In the genomic region with DNA sequence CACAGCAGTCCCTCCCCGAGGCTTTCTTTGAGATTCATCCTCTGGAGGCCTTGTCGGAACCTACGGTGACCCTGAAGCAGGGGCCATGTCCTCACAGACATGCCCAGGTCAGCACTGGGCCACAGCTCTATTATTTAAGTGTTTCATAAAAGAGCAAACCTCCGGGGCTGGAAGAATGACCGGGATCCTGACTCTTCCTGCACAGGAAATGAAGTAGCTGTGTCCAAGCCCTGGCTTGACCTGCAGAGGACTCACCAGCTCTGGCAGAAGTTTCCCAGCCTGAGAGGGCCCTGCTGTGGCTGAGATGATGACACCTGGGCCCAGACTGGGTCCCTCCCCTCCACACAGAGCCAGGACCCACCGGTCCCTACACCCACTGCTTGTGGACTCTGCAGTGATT, we compare ENCODE assay signal across 2 cellular contexts.
TF ChIP-seq lines count a peak whose summit lies in the region.

No MANE protein-coding gene starts in this region.

TF ChIP-seq in GM23338, 12 proteins besides CTCF, POLR2A, EP300 and RAD21 (continued from another document):
- TF ChIP-seq, protein P1, sequence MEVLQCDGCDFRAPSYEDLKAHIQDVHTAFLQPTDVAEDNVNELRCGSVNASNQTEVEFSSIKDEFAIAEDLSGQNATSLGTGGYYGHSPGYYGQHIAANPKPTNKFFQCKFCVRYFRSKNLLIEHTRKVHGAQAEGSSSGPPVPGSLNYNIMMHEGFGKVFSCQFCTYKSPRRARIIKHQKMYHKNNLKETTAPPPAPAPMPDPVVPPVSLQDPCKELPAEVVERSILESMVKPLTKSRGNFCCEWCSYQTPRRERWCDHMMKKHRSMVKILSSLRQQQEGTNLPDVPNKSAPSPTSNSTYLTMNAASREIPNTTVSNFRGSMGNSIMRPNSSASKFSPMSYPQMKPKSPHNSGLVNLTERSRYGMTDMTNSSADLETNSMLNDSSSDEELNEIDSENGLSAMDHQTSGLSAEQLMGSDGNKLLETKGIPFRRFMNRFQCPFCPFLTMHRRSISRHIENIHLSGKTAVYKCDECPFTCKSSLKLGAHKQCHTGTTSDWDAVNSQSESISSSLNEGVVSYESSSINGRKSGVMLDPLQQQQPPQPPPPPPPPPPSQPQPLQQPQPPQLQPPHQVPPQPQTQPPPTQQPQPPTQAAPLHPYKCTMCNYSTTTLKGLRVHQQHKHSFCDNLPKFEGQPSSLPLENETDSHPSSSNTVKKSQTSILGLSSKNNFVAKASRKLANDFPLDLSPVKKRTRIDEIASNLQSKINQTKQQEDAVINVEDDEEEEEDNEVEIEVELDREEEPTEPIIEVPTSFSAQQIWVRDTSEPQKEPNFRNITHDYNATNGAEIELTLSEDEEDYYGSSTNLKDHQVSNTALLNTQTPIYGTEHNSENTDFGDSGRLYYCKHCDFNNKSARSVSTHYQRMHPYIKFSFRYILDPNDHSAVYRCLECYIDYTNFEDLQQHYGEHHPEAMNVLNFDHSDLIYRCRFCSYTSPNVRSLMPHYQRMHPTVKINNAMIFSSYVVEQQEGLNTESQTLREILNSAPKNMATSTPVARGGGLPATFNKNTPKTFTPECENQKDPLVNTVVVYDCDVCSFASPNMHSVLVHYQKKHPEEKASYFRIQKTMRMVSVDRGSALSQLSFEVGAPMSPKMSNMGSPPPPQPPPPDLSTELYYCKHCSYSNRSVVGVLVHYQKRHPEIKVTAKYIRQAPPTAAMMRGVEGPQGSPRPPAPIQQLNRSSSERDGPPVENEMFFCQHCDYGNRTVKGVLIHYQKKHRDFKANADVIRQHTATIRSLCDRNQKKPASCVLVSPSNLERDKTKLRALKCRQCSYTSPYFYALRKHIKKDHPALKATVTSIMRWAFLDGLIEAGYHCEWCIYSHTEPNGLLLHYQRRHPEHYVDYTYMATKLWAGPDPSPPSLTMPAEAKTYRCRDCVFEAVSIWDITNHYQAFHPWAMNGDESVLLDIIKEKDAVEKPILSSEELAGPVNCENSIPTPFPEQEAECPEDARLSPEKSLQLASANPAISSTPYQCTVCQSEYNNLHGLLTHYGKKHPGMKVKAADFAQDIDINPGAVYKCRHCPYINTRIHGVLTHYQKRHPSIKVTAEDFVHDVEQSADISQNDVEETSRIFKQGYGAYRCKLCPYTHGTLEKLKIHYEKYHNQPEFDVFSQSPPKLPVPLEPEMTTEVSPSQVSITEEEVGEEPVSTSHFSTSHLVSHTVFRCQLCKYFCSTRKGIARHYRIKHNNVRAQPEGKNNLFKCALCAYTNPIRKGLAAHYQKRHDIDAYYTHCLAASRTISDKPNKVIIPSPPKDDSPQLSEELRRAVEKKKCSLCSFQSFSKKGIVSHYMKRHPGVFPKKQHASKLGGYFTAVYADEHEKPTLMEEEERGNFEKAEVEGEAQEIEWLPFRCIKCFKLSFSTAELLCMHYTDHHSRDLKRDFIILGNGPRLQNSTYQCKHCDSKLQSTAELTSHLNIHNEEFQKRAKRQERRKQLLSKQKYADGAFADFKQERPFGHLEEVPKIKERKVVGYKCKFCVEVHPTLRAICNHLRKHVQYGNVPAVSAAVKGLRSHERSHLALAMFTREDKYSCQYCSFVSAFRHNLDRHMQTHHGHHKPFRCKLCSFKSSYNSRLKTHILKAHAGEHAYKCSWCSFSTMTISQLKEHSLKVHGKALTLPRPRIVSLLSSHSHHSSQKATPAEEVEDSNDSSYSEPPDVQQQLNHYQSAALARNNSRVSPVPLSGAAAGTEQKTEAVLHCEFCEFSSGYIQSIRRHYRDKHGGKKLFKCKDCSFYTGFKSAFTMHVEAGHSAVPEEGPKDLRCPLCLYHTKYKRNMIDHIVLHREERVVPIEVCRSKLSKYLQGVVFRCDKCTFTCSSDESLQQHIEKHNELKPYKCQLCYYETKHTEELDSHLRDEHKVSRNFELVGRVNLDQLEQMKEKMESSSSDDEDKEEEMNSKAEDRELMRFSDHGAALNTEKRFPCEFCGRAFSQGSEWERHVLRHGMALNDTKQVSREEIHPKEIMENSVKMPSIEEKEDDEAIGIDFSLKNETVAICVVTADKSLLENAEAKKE (CRISPR knock-in tag; IDR thresholded peaks at IDR 0.05): no peak
- no peak for TF ChIP-seq EZH2phosphoT487 (IDR thresholded peaks at IDR 0.05; ENCODE audit: unreplicated experiment)
TF ChIP-seq in GM23338: peak in this region for 0.

TF ChIP-seq in SK-N-SH treated with all-trans-retinoic acid at 6 μM for 48 hours, 23 proteins besides CTCF, POLR2A, EP300 and RAD21 (continued from another document):
- TF ChIP-seq, protein P2, sequence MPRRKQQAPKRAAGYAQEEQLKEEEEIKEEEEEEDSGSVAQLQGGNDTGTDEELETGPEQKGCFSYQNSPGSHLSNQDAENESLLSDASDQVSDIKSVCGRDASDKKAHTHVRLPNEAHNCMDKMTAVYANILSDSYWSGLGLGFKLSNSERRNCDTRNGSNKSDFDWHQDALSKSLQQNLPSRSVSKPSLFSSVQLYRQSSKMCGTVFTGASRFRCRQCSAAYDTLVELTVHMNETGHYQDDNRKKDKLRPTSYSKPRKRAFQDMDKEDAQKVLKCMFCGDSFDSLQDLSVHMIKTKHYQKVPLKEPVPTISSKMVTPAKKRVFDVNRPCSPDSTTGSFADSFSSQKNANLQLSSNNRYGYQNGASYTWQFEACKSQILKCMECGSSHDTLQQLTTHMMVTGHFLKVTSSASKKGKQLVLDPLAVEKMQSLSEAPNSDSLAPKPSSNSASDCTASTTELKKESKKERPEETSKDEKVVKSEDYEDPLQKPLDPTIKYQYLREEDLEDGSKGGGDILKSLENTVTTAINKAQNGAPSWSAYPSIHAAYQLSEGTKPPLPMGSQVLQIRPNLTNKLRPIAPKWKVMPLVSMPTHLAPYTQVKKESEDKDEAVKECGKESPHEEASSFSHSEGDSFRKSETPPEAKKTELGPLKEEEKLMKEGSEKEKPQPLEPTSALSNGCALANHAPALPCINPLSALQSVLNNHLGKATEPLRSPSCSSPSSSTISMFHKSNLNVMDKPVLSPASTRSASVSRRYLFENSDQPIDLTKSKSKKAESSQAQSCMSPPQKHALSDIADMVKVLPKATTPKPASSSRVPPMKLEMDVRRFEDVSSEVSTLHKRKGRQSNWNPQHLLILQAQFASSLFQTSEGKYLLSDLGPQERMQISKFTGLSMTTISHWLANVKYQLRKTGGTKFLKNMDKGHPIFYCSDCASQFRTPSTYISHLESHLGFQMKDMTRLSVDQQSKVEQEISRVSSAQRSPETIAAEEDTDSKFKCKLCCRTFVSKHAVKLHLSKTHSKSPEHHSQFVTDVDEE (CRISPR knock-in tag; IDR thresholded peaks at IDR 0.05): no peak
- no peak for TF ChIP-seq ISL1 (CRISPR knock-in tag; IDR thresholded peaks at IDR 0.05)
- no peak for TF ChIP-seq ESRRG (CRISPR knock-in tag; IDR thresholded peaks at IDR 0.05)
- TF ChIP-seq, protein P3, sequence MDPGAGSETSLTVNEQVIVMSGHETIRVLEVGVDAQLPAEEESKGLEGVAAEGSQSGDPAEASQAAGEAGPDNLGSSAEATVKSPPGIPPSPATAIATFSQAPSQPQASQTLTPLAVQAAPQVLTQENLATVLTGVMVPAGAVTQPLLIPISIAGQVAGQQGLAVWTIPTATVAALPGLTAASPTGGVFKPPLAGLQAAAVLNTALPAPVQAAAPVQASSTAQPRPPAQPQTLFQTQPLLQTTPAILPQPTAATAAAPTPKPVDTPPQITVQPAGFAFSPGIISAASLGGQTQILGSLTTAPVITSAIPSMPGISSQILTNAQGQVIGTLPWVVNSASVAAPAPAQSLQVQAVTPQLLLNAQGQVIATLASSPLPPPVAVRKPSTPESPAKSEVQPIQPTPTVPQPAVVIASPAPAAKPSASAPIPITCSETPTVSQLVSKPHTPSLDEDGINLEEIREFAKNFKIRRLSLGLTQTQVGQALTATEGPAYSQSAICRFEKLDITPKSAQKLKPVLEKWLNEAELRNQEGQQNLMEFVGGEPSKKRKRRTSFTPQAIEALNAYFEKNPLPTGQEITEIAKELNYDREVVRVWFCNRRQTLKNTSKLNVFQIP (CRISPR knock-in tag; IDR thresholded peaks at IDR 0.05; ENCODE audit: borderline replicate concordance, low read depth): no peak
- TF ChIP-seq PPARA (CRISPR knock-in tag; IDR thresholded peaks at IDR 0.05; ENCODE audit: borderline replicate concordance): no peak
- no peak for TF ChIP-seq TOX (CRISPR knock-in tag; IDR thresholded peaks at IDR 0.05; ENCODE audit: borderline replicate concordance)
- no peak for TF ChIP-seq ZNF8 (CRISPR knock-in tag; IDR thresholded peaks at IDR 0.05)
- TF ChIP-seq, protein P4, sequence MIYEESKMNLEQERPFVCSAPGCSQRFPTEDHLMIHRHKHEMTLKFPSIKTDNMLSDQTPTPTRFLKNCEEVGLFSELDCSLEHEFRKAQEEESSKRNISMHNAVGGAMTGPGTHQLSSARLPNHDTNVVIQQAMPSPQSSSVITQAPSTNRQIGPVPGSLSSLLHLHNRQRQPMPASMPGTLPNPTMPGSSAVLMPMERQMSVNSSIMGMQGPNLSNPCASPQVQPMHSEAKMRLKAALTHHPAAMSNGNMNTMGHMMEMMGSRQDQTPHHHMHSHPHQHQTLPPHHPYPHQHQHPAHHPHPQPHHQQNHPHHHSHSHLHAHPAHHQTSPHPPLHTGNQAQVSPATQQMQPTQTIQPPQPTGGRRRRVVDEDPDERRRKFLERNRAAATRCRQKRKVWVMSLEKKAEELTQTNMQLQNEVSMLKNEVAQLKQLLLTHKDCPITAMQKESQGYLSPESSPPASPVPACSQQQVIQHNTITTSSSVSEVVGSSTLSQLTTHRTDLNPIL (CRISPR knock-in tag; IDR thresholded peaks at IDR 0.05; ENCODE audit: low read depth): no peak
- TF ChIP-seq ZFP3 (CRISPR knock-in tag; IDR thresholded peaks at IDR 0.05): no peak
- no peak for TF ChIP-seq SNAI2 (CRISPR knock-in tag; IDR thresholded peaks at IDR 0.05)
